ENCODE assay signal across 1 cellular context in genomic region chr11:65492637-65493366, GRCh38.
TF ChIP-seq lines count a peak whose summit lies in the region.

No MANE protein-coding gene starts in this region.

TF ChIP-seq in GM12878, 131 proteins besides CTCF, POLR2A, EP300 and RAD21 (continued from another document and continues in another):
- TF ChIP-seq ZBTB40 (IDR thresholded peaks at IDR 0.05; ENCODE audit: borderline replicate concordance) (no peak), YY1 (IDR thresholded peaks at IDR 0.05; ENCODE audit: low read depth, low read length) (peak; percentile 78), NRF1 (conservative IDR thresholded peaks at IDR 0.05; ENCODE audit: low read depth, low read length) (no peak), IRF3 (IDR thresholded peaks at IDR 0.05) (no peak), ZZZ3 (IDR thresholded peaks at IDR 0.05; ENCODE audit: control insufficient read depth, insufficient read length, low read depth) (no peak), MTA3 (IDR thresholded peaks at IDR 0.05; ENCODE audit: borderline replicate concordance, low read length) (no peak), HSF1 (IDR thresholded peaks at IDR 0.05; ENCODE audit: low read depth, low read length) (no peak), MXI1 (IDR thresholded peaks at IDR 0.05; ENCODE audit: low read depth, low read length) (no peak), GATAD2B (conservative IDR thresholded peaks at IDR 0.05; ENCODE audit: low read depth) (peak; percentile 69), ZNF687 (IDR thresholded peaks at IDR 0.05) (peak; percentile 48; the same call in 1 of the 2 replicates), BCL3 (IDR thresholded peaks at IDR 0.05; ENCODE audit: borderline replicate concordance, insufficient read depth, low read depth, low read length, poor library complexity, severe bottlenecking) (no peak), RBBP5 (conservative IDR thresholded peaks at IDR 0.05) (no peak), MAX (IDR thresholded peaks at IDR 0.05; ENCODE audit: low read depth, low read length) (no peak), PAX8 (IDR thresholded peaks at IDR 0.05) (no peak), SIN3A (IDR thresholded peaks at IDR 0.05; ENCODE audit: low read depth, low read length) (no peak), EGR1 (IDR thresholded peaks at IDR 0.05; ENCODE audit: borderline replicate concordance in 1 of 2, low read depth in 2 of 2, low read length in 2 of 2) (peak in 1 of 2 experiments; percentile 95; a peak in 2 of 3 replicates), YBX1 (IDR thresholded peaks at IDR 0.05) (no peak), MEF2B (IDR thresholded peaks at IDR 0.05; ENCODE audit: partially characterized antibody, poor library complexity, severe bottlenecking) (no peak), USF1 (IDR thresholded peaks at IDR 0.05; ENCODE audit: borderline replicate concordance, extremely low read length, insufficient read depth, low read depth, low read length) (no peak), ATF2 (IDR thresholded peaks at IDR 0.05; ENCODE audit: low read length) (no peak), ZSCAN29 (IDR thresholded peaks at IDR 0.05) (no peak), ZNF217 (IDR thresholded peaks at IDR 0.05) (no peak), POLR2AphosphoS2 (IDR thresholded peaks at IDR 0.05; ENCODE audit: low read depth, low read length) (no peak), JUND (IDR thresholded peaks at IDR 0.05; ENCODE audit: low read depth, low read length) (no peak), REST (IDR thresholded peaks at IDR 0.05; ENCODE audit: low read depth, low read length) (no peak), NR2F1 (conservative IDR thresholded peaks at IDR 0.05) (peak; percentile 95), ATF7 (IDR thresholded peaks at IDR 0.05; ENCODE audit: low read depth) (peak; percentile 30; the same call in 1 of the 2 replicates), HCFC1 (IDR thresholded peaks at IDR 0.05; ENCODE audit: low read length) (no peak), LARP7 (IDR thresholded peaks at IDR 0.05) (no peak), IRF4 (IDR thresholded peaks at IDR 0.05; ENCODE audit: low read depth, low read length) (no peak; the same call in 1 of the 2 replicates), MYB (IDR thresholded peaks at IDR 0.05; ENCODE audit: borderline replicate concordance, low read depth, low read length) (no peak), ZNF274 (IDR thresholded peaks at IDR 0.05; ENCODE audit: insufficient read depth, insufficient read length) (no peak), SMAD5 (IDR thresholded peaks at IDR 0.05; ENCODE audit: low read depth) (peak; percentile 11; the same call in 1 of the 2 replicates), SREBF2 (IDR thresholded peaks at IDR 0.05; ENCODE audit: low read length) (no peak), RB1 (IDR thresholded peaks at IDR 0.05; ENCODE audit: borderline replicate concordance) (no peak), RFX5 (IDR thresholded peaks at IDR 0.05; ENCODE audit: low read depth, low read length) (no peak), POLR2AphosphoS5 (IDR thresholded peaks at IDR 0.05; ENCODE audit: low read length) (peak; percentile 38; the same call in 1 of the 2 replicates), TCF3 (IDR thresholded peaks at IDR 0.05; ENCODE audit: borderline replicate concordance, insufficient read depth, low read depth, low read length) (peak; percentile 51; the same call in 1 of the 2 replicates), IRF5 (IDR thresholded peaks at IDR 0.05; ENCODE audit: borderline replicate concordance) (no peak)
